Comparison of ENCODE assay signal across 10 cellular contexts in the genomic region with DNA sequence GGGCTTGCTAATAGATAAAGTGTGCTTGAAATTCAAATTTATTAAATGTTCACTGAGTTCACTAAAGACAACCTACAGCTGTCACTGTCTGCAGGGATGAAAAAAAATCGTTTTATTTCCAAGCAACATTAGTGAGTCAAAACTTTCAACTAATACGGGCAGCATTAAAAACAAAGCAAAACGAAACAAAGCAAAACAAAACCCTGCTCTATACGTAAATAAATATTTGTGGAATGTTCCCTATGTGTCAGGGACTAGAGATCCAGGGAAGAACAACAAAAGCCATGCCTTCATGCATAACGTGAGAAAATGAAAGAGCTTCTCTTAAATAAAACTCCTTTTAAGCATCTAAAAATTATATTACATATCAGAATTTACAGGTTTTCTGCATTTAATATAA. TPM values are rescaled to one million over a fixed set of nuclear protein-coding genes. Genes with fewer than 3 reads are reported as not detected.
A peak's percentile ranks its signal among the peaks of the same experiment; 100 is the strongest.
DNase-seq lines count a peak whose midpoint lies in the region; ATAC-seq and TF ChIP-seq lines count a peak whose summit lies in the region.
"Had no signal": no experiment of that assay in that cellular context is flagged by ENCODE, and none has a peak within 500 bp of the region (broad histone marks: within the 10 kb centered on the region; RNA-seq: fewer than 3 reads in every experiment).

No MANE protein-coding gene starts in this region.

- no peak overlapping the region for H4K5ac ChIP-seq in mesendoderm (ENCODE audit: low read length)

- no peak for DNase-seq in heart right ventricle
- DNase-seq in Right ventricle myocardium superior, result no peak
- no peak for DNase-seq in brain microvascular endothelial cell
- peak; percentile 2 for DNase-seq in mesendoderm
- no peak for DNase-seq in vagina (ENCODE audit: extremely low spot score in 2 of 2)
- DNase-seq in NCI-H1105 (lab: John Stamatoyannopoulos, UW), result no peak
- DNase-seq: SHP77 had no signal

- TF ChIP-seq CTCF in heart right ventricle (IDR thresholded peaks at IDR 0.05) (no peak), brain microvascular endothelial cell (IDR thresholded peaks at IDR 0.05; ENCODE audit: low read depth, low read length, missing control alignments) (no peak), vagina (IDR thresholded peaks at IDR 0.05) (no peak)

- no peak overlapping the region for H4K8ac ChIP-seq in mesendoderm (ENCODE audit: low read depth, low read length)

- peak overlapping the region; percentile 72 for H3K4me2 ChIP-seq in mesendoderm (ENCODE audit: low read length)

- no peak overlapping the region for H3K4ac ChIP-seq in mesendoderm (ENCODE audit: low read depth, low read length)

- H3K27ac ChIP-seq in heart right ventricle (peak overlapping the region in 2 of 10 donors; percentile 25 to 49), brain microvascular endothelial cell (no peak overlapping the region), mesendoderm (ENCODE audit: low read depth, low read length) (no peak overlapping the region), vagina (peak overlapping the region; percentile 51)

- in situ Hi-C loops in brain microvascular endothelial cell (cut with HindIII; ENCODE audit: low pct_ligation_motif_present, low sequenced_read_pairs), result no loop called here

- no peak overlapping the region for H2BK15ac ChIP-seq in mesendoderm (replicated peaks; ENCODE audit: low read depth)

- H3K23ac ChIP-seq in mesendoderm (ENCODE audit: low read length), result no peak overlapping the region

- H3K4me3 ChIP-seq in heart right ventricle (peak overlapping the region; percentile 35 to 61 (median 56)), brain microvascular endothelial cell (ENCODE audit: low read depth, low read length) (peak overlapping the region; percentile 68), mesendoderm (ENCODE audit: low read length) (no peak overlapping the region), vagina (peak overlapping the region; percentile 54 to 55)

- H3K27me3 ChIP-seq in heart right ventricle (peaks cover 0 to 35% (median 0%) of the 10 kb centered on the region in 7 donors), brain microvascular endothelial cell (replicated peaks) (no peaks in the 10 kb centered on the region), mesendoderm (ENCODE audit: insufficient read depth, low read length, poor library complexity) (no peaks in the 10 kb centered on the region), vagina (no peaks in the 10 kb centered on the region)

- H3K9ac ChIP-seq in mesendoderm (ENCODE audit: low read length), result peak overlapping the region; percentile 54

- H3K9me3 ChIP-seq in heart right ventricle (no peaks in the 10 kb centered on the region), vagina (no peaks in the 10 kb centered on the region)

- 0 to 3% methylated on average over 5 of the region's 5 CpGs for WGBS in heart right ventricle, 2 donors
- no CpG with 5 or more reads among the region's 5 CpGs for WGBS in mesendoderm (ENCODE audit: extremely low coverage, insufficient coverage, low lambda C conversion rate)

- H3K4me1 ChIP-seq in heart right ventricle (peaks cover 0 to 9% (median 5%) of the 10 kb centered on the region in 9 donors), mesendoderm (ENCODE audit: control insufficient read depth, low read depth, low read length) (no peaks in the 10 kb centered on the region), vagina (no peaks in the 10 kb centered on the region)

- intact Hi-C loops in heart right ventricle (cut with DNase I), result no loop called here
- intact Hi-C loops in Right ventricle myocardium superior (cut with DNase I), result no loop called here
- intact Hi-C loops in vagina (cut with DNase I), result no loop called here

- no peak for ATAC-seq in heart right ventricle
- ATAC-seq in Right ventricle myocardium superior (ENCODE audit: poor library complexity), result no peak
- ATAC-seq in HG03159 (IDR thresholded peaks at IDR 0.05; ENCODE audit: unreplicated experiment), result no peak
- ATAC-seq in GM21825 (IDR thresholded peaks at IDR 0.05; ENCODE audit: unreplicated experiment), result no peak

- H2BK120ac ChIP-seq in mesendoderm (ENCODE audit: low read depth, low read length), result no peak overlapping the region

- H3K79me2 ChIP-seq in mesendoderm (ENCODE audit: control insufficient read depth, insufficient read depth, low read length), result no peaks in the 10 kb centered on the region

- no peak overlapping the region for H3K56ac ChIP-seq in mesendoderm (ENCODE audit: low read length)

- H3K79me1 ChIP-seq in mesendoderm (ENCODE audit: low read length), result no peaks in the 10 kb centered on the region

- no peak overlapping the region for H3K18ac ChIP-seq in mesendoderm (ENCODE audit: low read length)

- no peak overlapping the region for H2BK5ac ChIP-seq in mesendoderm (ENCODE audit: low read length)

- H3K36me3 ChIP-seq in heart right ventricle (no peaks in the 10 kb centered on the region), brain microvascular endothelial cell (replicated peaks) (no peaks in the 10 kb centered on the region), mesendoderm (ENCODE audit: control insufficient read depth, insufficient read depth, low read length) (no peaks in the 10 kb centered on the region), vagina (no peaks in the 10 kb centered on the region)

- H2AK5ac ChIP-seq in mesendoderm (ENCODE audit: low read length), result no peak overlapping the region

- TF ChIP-seq POLR2A in vagina (IDR thresholded peaks at IDR 0.05), result no peak

RNA-seq across cellular contexts. Expression of gene NAALAD2, which starts 0.6 kb away (rescaled TPM):
- total RNA-seq in heart right ventricle (1 to 10 TPM in 3 of 10 donors, under 1 TPM in 7; 0.21 to 1.5 (median 0.51) TPM), Right ventricle myocardium superior (1.2 TPM), vagina (0.98 TPM)
- polyA plus RNA-seq in heart right ventricle, result 1 to 10 TPM in 1 of 2 donors, under 1 TPM in 1; 0.35 to 2.7 TPM
- polyA plus RNA-seq in mesendoderm (2013, experiment 1 of 2), result 1.5 TPM
- 1.3 TPM for polyA plus RNA-seq in mesendoderm (2013, experiment 2 of 2)

RNA-seq across cellular contexts. Expression of gene UBTFL1, which starts 49.3 kb away (rescaled TPM):
- total RNA-seq in heart right ventricle (not detected), Right ventricle myocardium superior (not detected), vagina (not detected)
- polyA plus RNA-seq in heart right ventricle, result not detected
- polyA plus RNA-seq in mesendoderm (2013, experiment 1 of 2), result not detected
- not detected for polyA plus RNA-seq in mesendoderm (2013, experiment 2 of 2)
- total RNA-seq: temporal lobe had no signal
